ENCODE assay signal across 14 cellular contexts in the genomic region with DNA sequence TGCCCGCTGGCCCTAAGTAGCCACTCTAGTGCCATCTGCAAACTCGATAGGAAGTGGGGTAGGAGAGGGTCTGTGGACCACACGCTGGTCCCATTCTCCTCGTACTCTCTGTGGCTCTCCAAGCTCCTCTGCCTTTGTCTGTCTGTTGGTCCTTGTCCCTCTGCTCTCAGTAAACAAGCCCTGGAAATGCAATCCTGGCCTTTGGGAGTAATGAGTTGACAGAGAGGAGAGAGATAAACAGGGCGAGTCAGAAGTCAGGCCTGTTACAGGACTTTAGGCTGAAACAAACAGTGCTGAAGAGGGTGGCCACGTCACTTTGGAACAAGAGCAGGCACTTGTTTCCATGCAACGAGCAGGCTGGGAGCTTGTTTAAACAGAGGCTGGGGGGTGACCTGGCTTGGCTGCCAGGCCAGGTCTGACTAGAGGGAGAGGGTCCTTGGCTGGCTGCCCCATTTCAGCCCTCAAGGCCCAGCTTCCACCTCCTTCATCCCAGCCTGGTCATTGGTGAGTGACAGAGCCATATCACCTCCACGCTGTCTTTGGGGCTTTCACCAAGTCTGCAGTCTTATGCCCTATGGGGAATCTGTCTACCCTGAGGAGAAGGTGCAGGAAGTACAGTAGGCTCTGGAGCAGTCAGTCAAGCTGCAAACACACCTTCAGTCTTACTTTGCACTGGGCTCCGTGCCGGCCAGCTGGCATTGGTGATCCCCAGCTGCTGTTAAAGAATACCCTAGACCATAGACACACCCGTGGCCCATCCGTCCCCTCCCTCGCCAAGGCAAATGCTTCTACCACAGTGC. TPM values are rescaled to one million over a fixed set of nuclear protein-coding genes. Genes with fewer than 3 reads are reported as not detected.
A peak's percentile ranks its signal among the peaks of the same experiment; 100 is the strongest.
DNase-seq lines count a peak whose midpoint lies in the region; ATAC-seq, FAIRE-seq and TF ChIP-seq lines count a peak whose summit lies in the region.
"Had no signal": no experiment of that assay in that cellular context is flagged by ENCODE, and none has a peak within 500 bp of the region (broad histone marks: within the 10 kb centered on the region; RNA-seq: fewer than 3 reads in every experiment).

No MANE protein-coding gene starts in this region.

- peak; percentile 77 for DNase-seq in HuH-7 (ENCODE audit: low spot score)
- DNase-seq in WERI-Rb-1: no peak
- DNase-seq in sciatic nerve (ENCODE audit: low spot score): no peak
- DNase-seq in Karpas-422: no peak
- no peak for DNase-seq in activated CD4-positive, alpha-beta T cell treated with anti-CD3 and anti-CD28 coated beads, Interleukin-2, amount 10 ng/mL, durations not matched to agents 24 days and 14 days
- DNase-seq: activated CD4-positive, CD25-positive, alpha-beta regulatory T cell treated with anti-CD3 and anti-CD28 coated beads, Interleukin-2, amount 50 U/mL, for 72 hours; immature natural killer cell; MV-4-11; RPMI8226 had no signal

- no peak overlapping the region for H2AFZ ChIP-seq in Karpas-422 (ENCODE audit: low read length)

- peaks cover 12% of the 10 kb centered on the region for H3K79me2 ChIP-seq in Karpas-422 (ENCODE audit: low read length)

- H3K27ac Mint-ChIP-seq in activated CD4-positive, alpha-beta T cell treated with anti-CD3 and anti-CD28 coated beads, Interleukin-2, amount 10 ng/mL, durations not matched to agents 24 days and 14 days: no peak overlapping the region
- no peak overlapping the region for H3K27ac Mint-ChIP-seq in activated T-helper 17 cell treated with anti-CD3 and anti-CD28 coated beads, Interleukin-2, amount 50 U/mL, for 72 hours
- H3K27ac Mint-ChIP-seq: immature natural killer cell had no signal

- no peak for TF ChIP-seq CTCF in WERI-Rb-1 (IDR thresholded peaks at IDR 0.05; ENCODE audit: low read depth, low read length)

- H3K4me3 Mint-ChIP-seq in activated CD4-positive, alpha-beta T cell treated with anti-CD3 and anti-CD28 coated beads, Interleukin-2, amount 10 ng/mL, durations not matched to agents 24 days and 14 days: no peak overlapping the region
- no peak overlapping the region for H3K4me3 Mint-ChIP-seq in activated T-helper 17 cell treated with anti-CD3 and anti-CD28 coated beads, Interleukin-2, amount 50 U/mL, for 72 hours

- H3K36me3 ChIP-seq in WERI-Rb-1 (peaks cover 94% of the 10 kb centered on the region), Karpas-422 (ENCODE audit: insufficient read depth, low read length) (no peaks in the 10 kb centered on the region)

- H3K27me3 ChIP-seq in WERI-Rb-1 (ENCODE audit: insufficient read depth, low read depth, severe bottlenecking) (no peaks in the 10 kb centered on the region), Karpas-422 (ENCODE audit: low read length) (no peaks in the 10 kb centered on the region)

- peaks cover 7% of the 10 kb centered on the region for H3K36me3 Mint-ChIP-seq in activated CD4-positive, alpha-beta T cell treated with anti-CD3 and anti-CD28 coated beads, Interleukin-2, amount 10 ng/mL, durations not matched to agents 24 days and 14 days (ENCODE audit: low read depth)
- peaks cover 38% of the 10 kb centered on the region for H3K36me3 Mint-ChIP-seq in activated T-helper 17 cell treated with anti-CD3 and anti-CD28 coated beads, Interleukin-2, amount 50 U/mL, for 72 hours (ENCODE audit: low read depth)

- H3K4me2 ChIP-seq in Karpas-422 (ENCODE audit: low read depth, low read length, poor library complexity, severe bottlenecking): no peak overlapping the region

- H3K4me1 ChIP-seq in Karpas-422 (ENCODE audit: low read length): peaks cover 17% of the 10 kb centered on the region

- H3K9me3 Mint-ChIP-seq in activated CD4-positive, alpha-beta T cell treated with anti-CD3 and anti-CD28 coated beads, Interleukin-2, amount 10 ng/mL, durations not matched to agents 24 days and 14 days: no peaks in the 10 kb centered on the region
- H3K9me3 Mint-ChIP-seq in activated T-helper 17 cell treated with anti-CD3 and anti-CD28 coated beads, Interleukin-2, amount 50 U/mL, for 72 hours: no peaks in the 10 kb centered on the region
- H3K9me3 Mint-ChIP-seq: activated naive CD4-positive, alpha-beta T cell treated with anti-CD3 and anti-CD28 coated beads, Interleukin-2, amount 50 U/mL, for 72 hours; immature natural killer cell had no signal

- intact Hi-C loops in sciatic nerve (cut with DNase I): no loop called here
- intact Hi-C loops in activated CD4-positive, alpha-beta T cell treated with anti-CD3 and anti-CD28 coated beads, Interleukin-2, amount 10 ng/mL, durations not matched to agents 24 days and 14 days (cut with micrococcal nuclease): no loop called here

- H4K20me1 ChIP-seq in Karpas-422 (ENCODE audit: insufficient read depth, low read depth, low read length): no peaks in the 10 kb centered on the region

- no peak overlapping the region for H3K4me3 ChIP-seq in WERI-Rb-1 (ENCODE audit: low read depth, low read length)
- no peak overlapping the region for H3K4me3 ChIP-seq in Karpas-422 (ENCODE audit: low read length)

- H3K27ac ChIP-seq in WERI-Rb-1 (peak overlapping the region; percentile 60), Karpas-422 (ENCODE audit: low read length) (no peak overlapping the region)

- H3K4me1 Mint-ChIP-seq in activated CD4-positive, alpha-beta T cell treated with anti-CD3 and anti-CD28 coated beads, Interleukin-2, amount 10 ng/mL, durations not matched to agents 24 days and 14 days: peaks cover 12% of the 10 kb centered on the region
- H3K4me1 Mint-ChIP-seq in activated T-helper 17 cell treated with anti-CD3 and anti-CD28 coated beads, Interleukin-2, amount 50 U/mL, for 72 hours: peaks cover 10% of the 10 kb centered on the region

- no peaks in the 10 kb centered on the region for H3K9me3 ChIP-seq in WERI-Rb-1 (ENCODE audit: severe bottlenecking)
- no peaks in the 10 kb centered on the region for H3K9me3 ChIP-seq in Karpas-422 (ENCODE audit: low read length)

- peak; percentile 64 for ATAC-seq in sciatic nerve
- ATAC-seq in HG03139 (IDR thresholded peaks at IDR 0.05; ENCODE audit: unreplicated experiment): no peak
- no peak for ATAC-seq in activated T-helper 17 cell treated with anti-CD3 and anti-CD28 coated beads, Interleukin-2, amount 50 U/mL, for 72 hours (replicated peaks)
- ATAC-seq: activated naive CD4-positive, alpha-beta T cell treated with anti-CD3 and anti-CD28 coated beads, Interleukin-2, amount 50 U/mL, for 72 hours had no signal

- no peaks in the 10 kb centered on the region for H3K9me2 ChIP-seq in Karpas-422 (replicated peaks; ENCODE audit: insufficient read depth, low read length)

- peaks cover 6% of the 10 kb centered on the region for H3K27me3 Mint-ChIP-seq in activated CD4-positive, alpha-beta T cell treated with anti-CD3 and anti-CD28 coated beads, Interleukin-2, amount 10 ng/mL, durations not matched to agents 24 days and 14 days
- H3K27me3 Mint-ChIP-seq in activated T-helper 17 cell treated with anti-CD3 and anti-CD28 coated beads, Interleukin-2, amount 50 U/mL, for 72 hours: no peaks in the 10 kb centered on the region

- H3K9ac ChIP-seq in Karpas-422 (ENCODE audit: low read length): no peak overlapping the region

- peak; percentile 95 for FAIRE-seq in islet of Langerhans (lab: Jason Lieb, UNC)
- FAIRE-seq: D721Med had no signal

RNA-seq across cellular contexts. Expression of a gene that starts 22.6 kb away (rescaled TPM):
- total RNA-seq in sciatic nerve: 39.2 TPM
- total RNA-seq in Karpas-422 (2014; rRNA removed; shearing (Covaris generic); ENCODE audit: low replicate concordance): 3.6 and 5.0 TPM in 2 replicates
- total RNA-seq in activated CD4-positive, alpha-beta T cell treated with anti-CD3 and anti-CD28 coated beads, Interleukin-2, amount 10 ng/mL, durations not matched to agents 24 days and 14 days: 16.9 and 17.6 TPM in 2 replicates
- 10 to 100 TPM in 1 of 2 donors, 1 to 10 TPM in 1; 8.7 to 11.6 TPM for total RNA-seq in activated T-helper 17 cell treated with anti-CD3 and anti-CD28 coated beads, Interleukin-2, amount 50 U/mL, for 72 hours
